ENCODE assay signal across 19 cellular contexts in genomic region chr2:29096969-29097368, GRCh38. TPM values are rescaled to one million over a fixed set of nuclear protein-coding genes. Genes with fewer than 3 reads are reported as not detected.
DNase-seq lines count a peak whose midpoint lies in the region; ATAC-seq and TF ChIP-seq lines count a peak whose summit lies in the region.
"Had no signal": no experiment of that assay in that cellular context is flagged by ENCODE, and none has a peak within 500 bp of the region (broad histone marks: within the 10 kb centered on the region; RNA-seq: fewer than 3 reads in every experiment).

No MANE protein-coding gene starts in this region.

- dilution Hi-C loops in mammary epithelial cell (cut with HindIII; ENCODE audit: low sequenced_read_pairs), result no loop called here

- H3K4me1 Mint-ChIP-seq in MCF 10A (ENCODE audit: insufficient read depth, unreplicated experiment), result no peaks in the 10 kb centered on the region
- H3K4me1 Mint-ChIP-seq in stimulated activated effector memory CD8-positive, alpha-beta T cell treated with anti-CD3 and anti-CD28 coated beads, Interleukin-12 subunit alpha, Interleukin-12 subunit beta, amount 100 ng/mL, for 72 hours, result no peaks in the 10 kb centered on the region
- H3K4me1 Mint-ChIP-seq: CD4-positive, alpha-beta memory T cell had no signal

- no peak overlapping the region for H3K27ac Mint-ChIP-seq in MCF 10A (ENCODE audit: low read depth, unreplicated experiment)
- peak overlapping the region; percentile 14 for H3K27ac Mint-ChIP-seq in stimulated activated effector memory CD8-positive, alpha-beta T cell treated with anti-CD3 and anti-CD28 coated beads, Interleukin-12 subunit alpha, Interleukin-12 subunit beta, amount 100 ng/mL, for 72 hours
- H3K27ac Mint-ChIP-seq: CD4-positive, alpha-beta memory T cell; HFFc6 had no signal

- H3K36me3 Mint-ChIP-seq in MCF 10A (ENCODE audit: insufficient read depth, unreplicated experiment), result no peaks in the 10 kb centered on the region
- H3K36me3 Mint-ChIP-seq in stimulated activated effector memory CD8-positive, alpha-beta T cell treated with anti-CD3 and anti-CD28 coated beads, Interleukin-12 subunit alpha, Interleukin-12 subunit beta, amount 100 ng/mL, for 72 hours, result no peaks in the 10 kb centered on the region
- H3K36me3 Mint-ChIP-seq: CD4-positive, alpha-beta memory T cell had no signal

- H3K4me2 ChIP-seq in mammary epithelial cell (ENCODE audit: insufficient read depth, low read depth, low read length), result no peak overlapping the region

- in situ Hi-C loops in mammary epithelial cell (cut with MboI; ENCODE audit: low sequenced_read_pairs in 2 of 2), result no loop called here

- TF ChIP-seq POLR2A in breast epithelium (IDR thresholded peaks at IDR 0.05), result no peak

- no peak overlapping the region for H3K9ac ChIP-seq in mammary epithelial cell (ENCODE audit: insufficient read depth, low read length)

- H3K27ac ChIP-seq in breast epithelium (peak overlapping the region; percentile 60 to 69), mammary epithelial cell (ENCODE audit: insufficient read depth, low read depth, low read length) (no peak overlapping the region)

- H3K4me3 ChIP-seq in breast epithelium (no peak overlapping the region), mammary epithelial cell (replicated peaks in 1 of 3; ENCODE audit: insufficient read depth in 1 of 3, low read depth in 2 of 3, low read length in 3 of 3) (no peak overlapping the region)
- H3K4me3 ChIP-seq: HAP-1 had no signal

- H3K36me3 ChIP-seq in breast epithelium, result no peaks in the 10 kb centered on the region
- no peaks in the 10 kb centered on the region for H3K36me3 ChIP-seq in mammary epithelial cell (ENCODE audit: insufficient read depth, low read length)
- H3K36me3 ChIP-seq: HAP-1 had no signal

- BruUV-seq in MCF 10A (replicated peaks; lab: Mats Ljungman, UMichigan) (no TSS peak), mammary epithelial cell (replicated peaks; lab: Mats Ljungman, UMichigan) (no TSS peak)

- no peaks in the 10 kb centered on the region for H3K9me3 Mint-ChIP-seq in MCF 10A (ENCODE audit: unreplicated experiment)
- no peaks in the 10 kb centered on the region for H3K9me3 Mint-ChIP-seq in stimulated activated effector memory CD8-positive, alpha-beta T cell treated with anti-CD3 and anti-CD28 coated beads, Interleukin-12 subunit alpha, Interleukin-12 subunit beta, amount 100 ng/mL, for 72 hours
- H3K9me3 Mint-ChIP-seq: HFFc6 had no signal

- no peaks in the 10 kb centered on the region for H3K79me2 ChIP-seq in mammary epithelial cell (ENCODE audit: insufficient read depth, low read length)

- DNase-seq in breast epithelium (ENCODE audit: low spot score in 2 of 2) (no peak), MCF 10A (ENCODE audit: unreplicated experiment) (no peak), mammary epithelial cell (no peak), left lobe of liver (ENCODE audit: low spot score) (no peak), NCI-H1930 (lab: John Stamatoyannopoulos, UW) (no peak), NCI-H2196 treated with DMSO at 0.1 percent for 48 hours (lab: John Stamatoyannopoulos, UW; ENCODE audit: unreplicated experiment) (no peak), DMS114 treated with DMSO at 0.1 percent for 48 hours (lab: John Stamatoyannopoulos, UW; ENCODE audit: unreplicated experiment) (no peak)
- DNase-seq in stimulated activated effector memory CD8-positive, alpha-beta T cell treated with anti-CD3 and anti-CD28 coated beads, Interleukin-12 subunit alpha, Interleukin-12 subunit beta, amount 100 ng/mL, for 72 hours (ENCODE audit: low spot score in 2 of 2), result no peak
- DNase-seq: C1 segment of cervical spinal cord; Calu3; CD4-positive, alpha-beta memory T cell; COR-L47; DND-41; GOT3; HFFc6 had no signal

- WGBS in mammary epithelial cell (ENCODE audit: low coverage, missing lambda C conversion rate), result 98% methylated on average over 6 of the region's 8 CpGs

- CTCF ChIA-PET in MCF 10A (lab: Yijun Ruan, JAX) (no interaction called here), mammary epithelial cell (lab: Charles Lee; ENCODE audit: low non-redundant PET) (no interaction called here)

- ATAC-seq in left lobe of liver, result peak; percentile 24
- ATAC-seq in stimulated activated effector memory CD8-positive, alpha-beta T cell treated with anti-CD3 and anti-CD28 coated beads, Interleukin-12 subunit alpha, Interleukin-12 subunit beta, amount 100 ng/mL, for 72 hours, result no peak

- POLR2A ChIA-PET in MCF 10A (lab: Yijun Ruan, JAX), result interaction anchor here (1.5 to 2.7 kb wide), 2 partner anchors 9 to 11 kb away, joined by 3 to 13 read pairs; no protein-coding TSS in a partner anchor

- no peaks in the 10 kb centered on the region for H4K20me1 ChIP-seq in mammary epithelial cell (ENCODE audit: insufficient read depth, low read length)

- intact Hi-C loops in breast epithelium (cut with DNase I; ENCODE audit: low total_unique reads), result no loop called here
- intact Hi-C loops in MCF 10A (cut with micrococcal nuclease), result no loop called here
- intact Hi-C loops in mammary epithelial cell (cut with micrococcal nuclease), result no loop called here

- no peaks in the 10 kb centered on the region for H3K4me1 ChIP-seq in breast epithelium
- no peaks in the 10 kb centered on the region for H3K4me1 ChIP-seq in mammary epithelial cell (ENCODE audit: insufficient read depth, low read length)

- H3K27me3 ChIP-seq in breast epithelium (no peaks in the 10 kb centered on the region), mammary epithelial cell (ENCODE audit: insufficient read depth, low read length) (no peaks in the 10 kb centered on the region)

- no peak overlapping the region for H3K4me3 Mint-ChIP-seq in MCF 10A (ENCODE audit: unreplicated experiment)
- no peak overlapping the region for H3K4me3 Mint-ChIP-seq in stimulated activated effector memory CD8-positive, alpha-beta T cell treated with anti-CD3 and anti-CD28 coated beads, Interleukin-12 subunit alpha, Interleukin-12 subunit beta, amount 100 ng/mL, for 72 hours
- H3K4me3 Mint-ChIP-seq: CD4-positive, alpha-beta memory T cell; HFFc6 had no signal

- peak overlapping the region; percentile 76 for H2AFZ ChIP-seq in mammary epithelial cell (ENCODE audit: low read depth, low read length)

- H3K9me3 ChIP-seq in breast epithelium (no peaks in the 10 kb centered on the region), mammary epithelial cell (replicated peaks; ENCODE audit: insufficient read depth, low read length) (no peaks in the 10 kb centered on the region)
- H3K9me3 ChIP-seq: HAP-1 had no signal

- TF ChIP-seq CTCF in breast epithelium (IDR thresholded peaks at IDR 0.05), result no peak
- no peak for TF ChIP-seq CTCF in MCF 10A (IDR thresholded peaks at IDR 0.05; ENCODE audit: unreplicated experiment)
- no peak for TF ChIP-seq CTCF in mammary epithelial cell (conservative IDR thresholded peaks at IDR 0.05 in 1 of 2, IDR thresholded peaks at IDR 0.05 in 1 of 2; ENCODE audit: extremely low read depth in 1 of 2, insufficient read depth in 1 of 2, low read depth in 1 of 2, low read length in 2 of 2)

- no peaks in the 10 kb centered on the region for H3K27me3 Mint-ChIP-seq in MCF 10A (ENCODE audit: insufficient read depth, unreplicated experiment)

RNA-seq across cellular contexts. Expression of gene CLIP4, which starts 18.2 kb away (rescaled TPM):
- total RNA-seq in breast epithelium, result 100 to 1,000 TPM in 1 of 3 donors, 10 to 100 TPM in 2; 67.2 to 146 (median 76.8) TPM
- total RNA-seq in MCF 10A (2022), result 77.8 and 97.7 TPM in 2 replicates
- total RNA-seq in mammary epithelial cell, result 100 to 1,000 TPM in 1 of 2 donors, 10 to 100 TPM in 1; 89.8 to 257 TPM
- polyA plus RNA-seq in mammary epithelial cell, result 37.2 TPM
- polyA minus RNA-seq in mammary epithelial cell, result 51.4 TPM
- 3.8 TPM for total RNA-seq in left lobe of liver

RNA-seq across cellular contexts. Expression of gene PCARE, which starts 22.6 kb away (rescaled TPM):
- total RNA-seq in breast epithelium, result not detected
- not detected in 2 replicates for total RNA-seq in MCF 10A (2022)
- total RNA-seq in mammary epithelial cell, result under 1 TPM in 1 of 2 donors, not detected in 1; under 0.01 TPM
- 0.05 TPM for polyA plus RNA-seq in mammary epithelial cell
- polyA minus RNA-seq in mammary epithelial cell, result not detected
- not detected for total RNA-seq in left lobe of liver
- total RNA-seq: A172; A673; Calu3; CD4-positive, alpha-beta memory T cell; HFFc6 had no signal
- polyA plus RNA-seq: BJ; CD4-positive, alpha-beta memory T cell had no signal

Comparison
In these comparisons a context has a peak if more than half of its experiments do, and no peak if none do; other contexts are left out.
1. RNA of gene CLIP4, which starts 18.2 kb away (total RNA-seq): 89.8 to 257 TPM in mammary epithelial cell, 77.8 to 97.7 TPM in MCF 10A and 67.2 to 146 TPM in breast epithelium; 3.8 TPM in left lobe of liver (single experiment); every median in the first group is over 10 times any median in the second.